ENCODE assay signal across 19 cellular contexts in the genomic region with DNA sequence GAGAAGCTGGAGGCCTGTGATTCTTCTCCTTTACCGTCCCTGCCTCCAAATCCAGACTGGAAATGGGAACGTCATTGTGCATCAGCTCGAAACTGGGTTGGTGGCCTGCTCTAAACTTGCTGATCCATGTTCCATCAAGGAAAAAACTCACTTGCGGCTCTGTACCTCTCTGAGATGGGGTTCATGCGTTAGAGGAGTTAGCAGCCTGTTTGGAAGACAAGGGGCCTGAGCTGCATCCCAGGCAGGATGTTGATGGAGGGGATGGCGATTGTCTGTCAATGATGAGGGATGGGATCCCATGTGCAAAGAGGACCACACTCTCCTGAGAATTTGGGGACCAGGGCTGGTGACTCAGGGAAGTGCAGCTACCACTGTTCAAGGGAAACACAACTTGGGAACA. TPM values are rescaled to one million over a fixed set of nuclear protein-coding genes. Genes with fewer than 3 reads are reported as not detected.
"Had no signal": no experiment of that assay in that cellular context is flagged by ENCODE, and none has a peak within 500 bp of the region (broad histone marks: within the 10 kb centered on the region; RNA-seq: fewer than 3 reads in every experiment).

No MANE protein-coding gene starts in this region.

- H3K4me2 ChIP-seq: hepatocyte, smooth muscle cell had no signal

- H2AFZ ChIP-seq: hepatocyte had no signal

- H3K27ac Mint-ChIP-seq: stimulated activated effector memory CD8-positive, alpha-beta T cell treated with anti-CD3 and anti-CD28 coated beads, Interleukin-12 subunit alpha, Interleukin-12 subunit beta, amount 100 ng/mL, for 72 hours; stimulated activated naive CD8-positive, alpha-beta T cell treated with anti-CD3 and anti-CD28 coated beads, Interleukin-15, Interleukin-2, amounts not matched to agents 100 ng/mL and 50 ng/mL, for 24 hours had no signal

- H3K9me3 ChIP-seq: neutrophil, thoracic aorta, transverse colon had no signal

- H3K4me3 ChIP-seq: hepatocyte, lung, smooth muscle cell, thoracic aorta, transverse colon had no signal

- H3K36me3 ChIP-seq: neutrophil, thoracic aorta, transverse colon had no signal

- H3K79me2 ChIP-seq: hepatocyte had no signal

- H3K4me3 Mint-ChIP-seq: naive thymus-derived CD8-positive, alpha-beta T cell; stimulated activated effector memory CD8-positive, alpha-beta T cell treated with anti-CD3 and anti-CD28 coated beads, Interleukin-12 subunit alpha, Interleukin-12 subunit beta, amount 100 ng/mL, for 72 hours; stimulated activated naive CD8-positive, alpha-beta T cell treated with anti-CD3 and anti-CD28 coated beads, Interleukin-15, Interleukin-2, amounts not matched to agents 100 ng/mL and 50 ng/mL, for 24 hours had no signal

- H3K27ac ChIP-seq: hepatocyte, neutrophil, thoracic aorta had no signal

- H3K27me3 ChIP-seq: hepatocyte, transverse colon had no signal

- DNase-seq: central memory CD4-positive, alpha-beta T cell; erythroblast; foreskin melanocyte; left colon; left ventricle myocardium superior; mesendoderm; right cardiac atrium; stimulated activated CD4-positive, alpha-beta T cell treated with anti-CD3 and anti-CD28 coated beads, Interleukin-4, amount 100 ng/mL, for 1 hour; stimulated activated CD8-positive, alpha-beta memory T cell treated with anti-CD3 and anti-CD28 coated beads, Interleukin-4, amount 100 ng/mL, for 48 hours; transverse colon had no signal

- H3K4me1 Mint-ChIP-seq: naive thymus-derived CD8-positive, alpha-beta T cell; stimulated activated effector memory CD8-positive, alpha-beta T cell treated with anti-CD3 and anti-CD28 coated beads, Interleukin-12 subunit alpha, Interleukin-12 subunit beta, amount 100 ng/mL, for 72 hours had no signal

- ATAC-seq: left colon; left ventricle myocardium superior; naive thymus-derived CD8-positive, alpha-beta T cell; right cardiac atrium; stimulated activated effector memory CD8-positive, alpha-beta T cell treated with anti-CD3 and anti-CD28 coated beads, Interleukin-12 subunit alpha, Interleukin-12 subunit beta, amount 100 ng/mL, for 72 hours had no signal

RNA-seq across cellular contexts. Expression of a gene that starts 26.0 kb away (rescaled TPM):
- total RNA-seq: naive thymus-derived CD8-positive, alpha-beta T cell had no signal
- polyA plus RNA-seq: naive thymus-derived CD8-positive, alpha-beta T cell; neural cell had no signal
